1 cellular context compared by ENCODE assay signal in the genomic region with DNA sequence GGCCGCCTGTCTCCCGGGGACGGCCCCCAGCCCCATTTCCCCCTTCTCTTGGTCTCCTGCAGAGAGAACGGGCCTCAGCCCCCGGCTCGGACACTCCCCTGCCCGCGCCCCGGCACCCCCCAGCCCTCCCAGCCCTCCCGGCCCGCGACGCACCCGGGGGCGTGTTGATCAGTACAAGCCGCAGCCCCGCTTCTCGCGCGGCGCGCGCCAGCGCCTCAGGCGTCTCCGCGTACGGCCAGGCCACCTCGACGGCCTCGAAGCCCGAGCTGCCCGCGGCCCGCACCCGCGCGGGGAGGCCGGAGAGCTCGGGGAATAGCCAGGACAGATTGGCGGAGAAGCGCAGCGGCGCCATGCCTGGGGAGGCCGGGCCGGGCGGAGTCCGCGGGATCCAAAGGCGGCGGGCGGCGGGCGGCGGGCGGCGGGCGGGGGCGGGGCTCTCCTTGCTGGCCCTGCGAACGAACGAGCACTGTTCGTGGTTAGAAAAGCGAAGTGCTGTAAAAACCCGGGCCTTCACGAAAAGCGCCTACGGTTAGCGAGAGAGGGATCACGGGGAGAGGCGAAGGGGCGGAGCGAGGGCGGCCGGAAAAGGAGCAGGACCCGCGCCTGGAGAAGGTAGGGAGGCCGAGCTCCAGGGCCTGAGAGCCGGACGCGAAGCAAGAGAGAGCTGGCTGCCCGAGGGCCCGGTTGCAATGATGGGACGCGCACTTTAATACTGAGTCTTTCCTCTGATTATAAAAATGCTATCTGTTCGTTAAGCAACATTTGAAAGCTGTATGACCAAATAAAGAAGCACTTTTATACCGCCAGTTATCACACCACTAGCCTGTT.
TF ChIP-seq lines count a peak whose summit lies in the region.

A gene with protein sequence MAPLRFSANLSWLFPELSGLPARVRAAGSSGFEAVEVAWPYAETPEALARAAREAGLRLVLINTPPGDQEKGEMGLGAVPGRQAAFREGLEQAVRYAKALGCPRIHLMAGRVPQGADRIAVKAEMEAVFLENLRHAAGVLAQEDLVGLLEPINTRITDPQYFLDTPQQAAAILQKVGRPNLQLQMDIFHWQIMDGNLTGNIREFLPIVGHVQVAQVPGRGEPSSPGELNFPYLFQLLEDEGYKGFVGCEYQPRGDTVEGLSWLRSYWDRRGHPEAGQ (minus strand): TSS at position 490 of the 828 bp plus-strand sequence. CDS start 138 bp downstream, at position 352.

TF ChIP-seq in H1, 55 proteins besides CTCF, POLR2A, EP300 and RAD21 (continued from another document):
- TF ChIP-seq POLR2AphosphoS5 (IDR thresholded peaks at IDR 0.05; ENCODE audit: low read depth, low read length) (peak; percentile 44), TCF12 (IDR thresholded peaks at IDR 0.05; ENCODE audit: low read depth, low read length) (no peak), GTF2F1 (IDR thresholded peaks at IDR 0.05; ENCODE audit: borderline replicate concordance, low read depth, low read length) (no peak), KDM1A (IDR thresholded peaks at IDR 0.05; ENCODE audit: borderline replicate concordance, low read length) (no peak), JUND (IDR thresholded peaks at IDR 0.05; ENCODE audit: low read length) (no peak), TEAD4 (IDR thresholded peaks at IDR 0.05; ENCODE audit: low read depth, low read length) (no peak), JUN (IDR thresholded peaks at IDR 0.05; ENCODE audit: low read depth, low read length) (no peak), POU5F1 (IDR thresholded peaks at IDR 0.05; ENCODE audit: low read depth, low read length) (no peak), SIN3A (conservative IDR thresholded peaks at IDR 0.05 in 1 of 2, IDR thresholded peaks at IDR 0.05 in 1 of 2; ENCODE audit: low read depth in 1 of 2, low read length in 2 of 2) (peak; percentile 13 to 46; a peak in 1 of 4 replicates), SIRT6 (IDR thresholded peaks at IDR 0.05; ENCODE audit: low read length) (no peak), RNF2 (IDR thresholded peaks at IDR 0.05; ENCODE audit: borderline replicate concordance, low read depth, low read length, missing control alignments, poor library complexity, severe bottlenecking) (no peak), HDAC2 (IDR thresholded peaks at IDR 0.05; ENCODE audit: borderline replicate concordance in 1 of 2, low read depth in 2 of 2, low read length in 2 of 2) (no peak), CHD1 (IDR thresholded peaks at IDR 0.05; ENCODE audit: low read depth, low read length) (no peak), SAP30 (IDR thresholded peaks at IDR 0.05; ENCODE audit: insufficient read depth, insufficient replicate concordance, low read length) (no peak), YY1 (IDR thresholded peaks at IDR 0.05; ENCODE audit: low read depth, low read length) (no peak), KDM4A (IDR thresholded peaks at IDR 0.05; ENCODE audit: low read depth, low read length, severe bottlenecking) (peak; percentile 62), BACH1 (IDR thresholded peaks at IDR 0.05; ENCODE audit: low read length) (no peak), ASH2L (IDR thresholded peaks at IDR 0.05; ENCODE audit: low read length) (no peak), SUZ12 (IDR thresholded peaks at IDR 0.05; ENCODE audit: low read length) (no peak), SP4 (IDR thresholded peaks at IDR 0.05; ENCODE audit: low read length) (no peak), FOSL1 (IDR thresholded peaks at IDR 0.05; ENCODE audit: insufficient read depth, low read depth, low read length) (no peak), TAF7 (optimal IDR thresholded peaks at IDR 0.05; ENCODE audit: borderline replicate concordance, low read depth, low read length) (no peak), BCL11A (IDR thresholded peaks at IDR 0.05; ENCODE audit: low read depth in 2 of 2, low read length in 2 of 2) (no peak), PHF8 (conservative IDR thresholded peaks at IDR 0.05; ENCODE audit: low read depth, low read length) (0 out of 2 replicates have a peak, but pooled peaks have one; percentile 17), CREB1 (IDR thresholded peaks at IDR 0.05) (no peak), CTBP2 (IDR thresholded peaks at IDR 0.05; ENCODE audit: borderline replicate concordance, insufficient read depth, insufficient read length, low read length) (no peak), CBX5 (IDR thresholded peaks at IDR 0.05; ENCODE audit: low read depth, low read length) (no peak), SRF (IDR thresholded peaks at IDR 0.05; ENCODE audit: low read depth, low read length) (no peak), MAFK (IDR thresholded peaks at IDR 0.05; ENCODE audit: low read depth, low read length) (no peak), GABPA (IDR thresholded peaks at IDR 0.05; ENCODE audit: borderline replicate concordance, insufficient read depth, low read length) (no peak), NRF1 (IDR thresholded peaks at IDR 0.05; ENCODE audit: low read depth, low read length) (no peak), TBP (IDR thresholded peaks at IDR 0.05; ENCODE audit: low read depth, low read length) (peak; percentile 27; the same call in 1 of the 2 replicates), ZNF274 (IDR thresholded peaks at IDR 0.05; ENCODE audit: borderline replicate concordance, extremely low read depth, low read length) (no peak), CHD2 (IDR thresholded peaks at IDR 0.05; ENCODE audit: low read length) (no peak), SP1 (IDR thresholded peaks at IDR 0.05; ENCODE audit: low read depth, low read length) (0 out of 2 replicates have a peak, but pooled peaks have one; percentile 21), CBX8 (IDR thresholded peaks at IDR 0.05; ENCODE audit: borderline replicate concordance, low read depth, low read length) (no peak), HDAC6 (IDR thresholded peaks at IDR 0.05; ENCODE audit: low read depth, low read length) (no peak), NANOG (IDR thresholded peaks at IDR 0.05; ENCODE audit: insufficient read depth, low read depth, low read length, poor library complexity, severe bottlenecking) (no peak), TAF1 (IDR thresholded peaks at IDR 0.05; ENCODE audit: low read depth, low read length) (peak; percentile 47; the same call in 1 of the 2 replicates), KDM5A (IDR thresholded peaks at IDR 0.05; ENCODE audit: low read length) (no peak)
- TF ChIP-seq, protein P1, sequence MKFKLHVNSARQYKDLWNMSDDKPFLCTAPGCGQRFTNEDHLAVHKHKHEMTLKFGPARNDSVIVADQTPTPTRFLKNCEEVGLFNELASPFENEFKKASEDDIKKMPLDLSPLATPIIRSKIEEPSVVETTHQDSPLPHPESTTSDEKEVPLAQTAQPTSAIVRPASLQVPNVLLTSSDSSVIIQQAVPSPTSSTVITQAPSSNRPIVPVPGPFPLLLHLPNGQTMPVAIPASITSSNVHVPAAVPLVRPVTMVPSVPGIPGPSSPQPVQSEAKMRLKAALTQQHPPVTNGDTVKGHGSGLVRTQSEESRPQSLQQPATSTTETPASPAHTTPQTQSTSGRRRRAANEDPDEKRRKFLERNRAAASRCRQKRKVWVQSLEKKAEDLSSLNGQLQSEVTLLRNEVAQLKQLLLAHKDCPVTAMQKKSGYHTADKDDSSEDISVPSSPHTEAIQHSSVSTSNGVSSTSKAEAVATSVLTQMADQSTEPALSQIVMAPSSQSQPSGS (IDR thresholded peaks at IDR 0.05; ENCODE audit: low read length), result no peak; the same call in 1 of the 2 replicates
- TF ChIP-seq, protein P2, sequence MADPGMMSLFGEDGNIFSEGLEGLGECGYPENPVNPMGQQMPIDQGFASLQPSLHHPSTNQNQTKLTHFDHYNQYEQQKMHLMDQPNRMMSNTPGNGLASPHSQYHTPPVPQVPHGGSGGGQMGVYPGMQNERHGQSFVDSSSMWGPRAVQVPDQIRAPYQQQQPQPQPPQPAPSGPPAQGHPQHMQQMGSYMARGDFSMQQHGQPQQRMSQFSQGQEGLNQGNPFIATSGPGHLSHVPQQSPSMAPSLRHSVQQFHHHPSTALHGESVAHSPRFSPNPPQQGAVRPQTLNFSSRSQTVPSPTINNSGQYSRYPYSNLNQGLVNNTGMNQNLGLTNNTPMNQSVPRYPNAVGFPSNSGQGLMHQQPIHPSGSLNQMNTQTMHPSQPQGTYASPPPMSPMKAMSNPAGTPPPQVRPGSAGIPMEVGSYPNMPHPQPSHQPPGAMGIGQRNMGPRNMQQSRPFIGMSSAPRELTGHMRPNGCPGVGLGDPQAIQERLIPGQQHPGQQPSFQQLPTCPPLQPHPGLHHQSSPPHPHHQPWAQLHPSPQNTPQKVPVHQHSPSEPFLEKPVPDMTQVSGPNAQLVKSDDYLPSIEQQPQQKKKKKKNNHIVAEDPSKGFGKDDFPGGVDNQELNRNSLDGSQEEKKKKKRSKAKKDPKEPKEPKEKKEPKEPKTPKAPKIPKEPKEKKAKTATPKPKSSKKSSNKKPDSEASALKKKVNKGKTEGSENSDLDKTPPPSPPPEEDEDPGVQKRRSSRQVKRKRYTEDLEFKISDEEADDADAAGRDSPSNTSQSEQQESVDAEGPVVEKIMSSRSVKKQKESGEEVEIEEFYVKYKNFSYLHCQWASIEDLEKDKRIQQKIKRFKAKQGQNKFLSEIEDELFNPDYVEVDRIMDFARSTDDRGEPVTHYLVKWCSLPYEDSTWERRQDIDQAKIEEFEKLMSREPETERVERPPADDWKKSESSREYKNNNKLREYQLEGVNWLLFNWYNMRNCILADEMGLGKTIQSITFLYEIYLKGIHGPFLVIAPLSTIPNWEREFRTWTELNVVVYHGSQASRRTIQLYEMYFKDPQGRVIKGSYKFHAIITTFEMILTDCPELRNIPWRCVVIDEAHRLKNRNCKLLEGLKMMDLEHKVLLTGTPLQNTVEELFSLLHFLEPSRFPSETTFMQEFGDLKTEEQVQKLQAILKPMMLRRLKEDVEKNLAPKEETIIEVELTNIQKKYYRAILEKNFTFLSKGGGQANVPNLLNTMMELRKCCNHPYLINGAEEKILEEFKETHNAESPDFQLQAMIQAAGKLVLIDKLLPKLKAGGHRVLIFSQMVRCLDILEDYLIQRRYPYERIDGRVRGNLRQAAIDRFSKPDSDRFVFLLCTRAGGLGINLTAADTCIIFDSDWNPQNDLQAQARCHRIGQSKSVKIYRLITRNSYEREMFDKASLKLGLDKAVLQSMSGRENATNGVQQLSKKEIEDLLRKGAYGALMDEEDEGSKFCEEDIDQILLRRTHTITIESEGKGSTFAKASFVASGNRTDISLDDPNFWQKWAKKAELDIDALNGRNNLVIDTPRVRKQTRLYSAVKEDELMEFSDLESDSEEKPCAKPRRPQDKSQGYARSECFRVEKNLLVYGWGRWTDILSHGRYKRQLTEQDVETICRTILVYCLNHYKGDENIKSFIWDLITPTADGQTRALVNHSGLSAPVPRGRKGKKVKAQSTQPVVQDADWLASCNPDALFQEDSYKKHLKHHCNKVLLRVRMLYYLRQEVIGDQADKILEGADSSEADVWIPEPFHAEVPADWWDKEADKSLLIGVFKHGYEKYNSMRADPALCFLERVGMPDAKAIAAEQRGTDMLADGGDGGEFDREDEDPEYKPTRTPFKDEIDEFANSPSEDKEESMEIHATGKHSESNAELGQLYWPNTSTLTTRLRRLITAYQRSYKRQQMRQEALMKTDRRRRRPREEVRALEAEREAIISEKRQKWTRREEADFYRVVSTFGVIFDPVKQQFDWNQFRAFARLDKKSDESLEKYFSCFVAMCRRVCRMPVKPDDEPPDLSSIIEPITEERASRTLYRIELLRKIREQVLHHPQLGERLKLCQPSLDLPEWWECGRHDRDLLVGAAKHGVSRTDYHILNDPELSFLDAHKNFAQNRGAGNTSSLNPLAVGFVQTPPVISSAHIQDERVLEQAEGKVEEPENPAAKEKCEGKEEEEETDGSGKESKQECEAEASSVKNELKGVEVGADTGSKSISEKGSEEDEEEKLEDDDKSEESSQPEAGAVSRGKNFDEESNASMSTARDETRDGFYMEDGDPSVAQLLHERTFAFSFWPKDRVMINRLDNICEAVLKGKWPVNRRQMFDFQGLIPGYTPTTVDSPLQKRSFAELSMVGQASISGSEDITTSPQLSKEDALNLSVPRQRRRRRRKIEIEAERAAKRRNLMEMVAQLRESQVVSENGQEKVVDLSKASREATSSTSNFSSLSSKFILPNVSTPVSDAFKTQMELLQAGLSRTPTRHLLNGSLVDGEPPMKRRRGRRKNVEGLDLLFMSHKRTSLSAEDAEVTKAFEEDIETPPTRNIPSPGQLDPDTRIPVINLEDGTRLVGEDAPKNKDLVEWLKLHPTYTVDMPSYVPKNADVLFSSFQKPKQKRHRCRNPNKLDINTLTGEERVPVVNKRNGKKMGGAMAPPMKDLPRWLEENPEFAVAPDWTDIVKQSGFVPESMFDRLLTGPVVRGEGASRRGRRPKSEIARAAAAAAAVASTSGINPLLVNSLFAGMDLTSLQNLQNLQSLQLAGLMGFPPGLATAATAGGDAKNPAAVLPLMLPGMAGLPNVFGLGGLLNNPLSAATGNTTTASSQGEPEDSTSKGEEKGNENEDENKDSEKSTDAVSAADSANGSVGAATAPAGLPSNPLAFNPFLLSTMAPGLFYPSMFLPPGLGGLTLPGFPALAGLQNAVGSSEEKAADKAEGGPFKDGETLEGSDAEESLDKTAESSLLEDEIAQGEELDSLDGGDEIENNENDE (IDR thresholded peaks at IDR 0.05; ENCODE audit: insufficient replicate concordance, low read length), result no peak
- TF ChIP-seq, protein P3, sequence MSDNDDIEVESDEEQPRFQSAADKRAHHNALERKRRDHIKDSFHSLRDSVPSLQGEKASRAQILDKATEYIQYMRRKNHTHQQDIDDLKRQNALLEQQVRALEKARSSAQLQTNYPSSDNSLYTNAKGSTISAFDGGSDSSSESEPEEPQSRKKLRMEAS (IDR thresholded peaks at IDR 0.05), result 0 out of 2 replicates have a peak, but pooled peaks have one; percentile 38
- TF ChIP-seq, protein P4, sequence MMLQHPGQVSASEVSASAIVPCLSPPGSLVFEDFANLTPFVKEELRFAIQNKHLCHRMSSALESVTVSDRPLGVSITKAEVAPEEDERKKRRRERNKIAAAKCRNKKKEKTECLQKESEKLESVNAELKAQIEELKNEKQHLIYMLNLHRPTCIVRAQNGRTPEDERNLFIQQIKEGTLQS (IDR thresholded peaks at IDR 0.05; ENCODE audit: insufficient read depth, low read depth, low read length), result no peak
- TF ChIP-seq, protein P5, sequence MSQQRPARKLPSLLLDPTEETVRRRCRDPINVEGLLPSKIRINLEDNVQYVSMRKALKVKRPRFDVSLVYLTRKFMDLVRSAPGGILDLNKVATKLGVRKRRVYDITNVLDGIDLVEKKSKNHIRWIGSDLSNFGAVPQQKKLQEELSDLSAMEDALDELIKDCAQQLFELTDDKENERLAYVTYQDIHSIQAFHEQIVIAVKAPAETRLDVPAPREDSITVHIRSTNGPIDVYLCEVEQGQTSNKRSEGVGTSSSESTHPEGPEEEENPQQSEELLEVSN (IDR thresholded peaks at IDR 0.05), result no peak
- TF ChIP-seq, protein P6, sequence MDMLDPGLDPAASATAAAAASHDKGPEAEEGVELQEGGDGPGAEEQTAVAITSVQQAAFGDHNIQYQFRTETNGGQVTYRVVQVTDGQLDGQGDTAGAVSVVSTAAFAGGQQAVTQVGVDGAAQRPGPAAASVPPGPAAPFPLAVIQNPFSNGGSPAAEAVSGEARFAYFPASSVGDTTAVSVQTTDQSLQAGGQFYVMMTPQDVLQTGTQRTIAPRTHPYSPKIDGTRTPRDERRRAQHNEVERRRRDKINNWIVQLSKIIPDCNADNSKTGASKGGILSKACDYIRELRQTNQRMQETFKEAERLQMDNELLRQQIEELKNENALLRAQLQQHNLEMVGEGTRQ (IDR thresholded peaks at IDR 0.05; ENCODE audit: low read length), result 0 out of 2 replicates have a peak, but pooled peaks have one; percentile 9
